Comparison of ENCODE assay signal across 20 cellular contexts in the genomic region with DNA sequence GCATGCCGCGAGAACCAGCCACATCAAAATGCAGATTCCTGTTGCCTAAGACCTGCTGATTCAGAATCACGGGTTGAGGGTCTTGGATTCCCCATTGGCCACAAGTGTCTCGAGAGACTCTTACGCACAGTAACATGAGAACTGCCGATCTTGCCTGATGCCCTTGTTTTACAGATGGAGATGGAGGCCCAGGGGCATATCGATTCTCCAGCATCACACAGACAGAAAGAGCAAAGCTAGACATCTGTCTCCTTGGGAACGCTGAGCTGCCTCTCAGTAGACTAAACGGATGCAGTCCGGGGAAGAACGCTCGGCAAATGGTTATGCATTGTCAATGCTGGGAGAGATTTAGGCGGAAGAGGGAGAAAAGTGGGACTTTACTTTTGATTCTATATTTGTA. TPM values are rescaled to one million over a fixed set of nuclear protein-coding genes. Genes with fewer than 3 reads are reported as not detected.
"Had no signal": no experiment of that assay in that cellular context is flagged by ENCODE, and none has a peak within 500 bp of the region (broad histone marks: within the 10 kb centered on the region; RNA-seq: fewer than 3 reads in every experiment).

No MANE protein-coding gene starts in this region.

- H3K4me1 ChIP-seq: right atrium auricular region had no signal

- ATAC-seq: activated T-helper 17 cell treated with anti-CD3 and anti-CD28 coated beads, Interleukin-2, amount 50 U/mL, for 72 hours; left ventricle myocardium superior; natural killer cell treated with Interleukin-12 subunit alpha and Interleukin-12 subunit beta and Interleukin-15 and Interleukin-18, amount 100 ng/mL, for 72 hours had no signal

- H3K4me3 Mint-ChIP-seq: activated T-helper 17 cell treated with anti-CD3 and anti-CD28 coated beads, Interleukin-2, amount 50 U/mL, for 72 hours; memory B cell; natural killer cell treated with Interleukin-12 subunit alpha and Interleukin-12 subunit beta and Interleukin-15 and Interleukin-18, amount 100 ng/mL, for 72 hours; type B pancreatic cell had no signal

- H3K27ac Mint-ChIP-seq: activated T-helper 17 cell treated with anti-CD3 and anti-CD28 coated beads, Interleukin-2, amount 50 U/mL, for 72 hours; memory B cell; natural killer cell treated with Interleukin-12 subunit alpha and Interleukin-12 subunit beta and Interleukin-15 and Interleukin-18, amount 100 ng/mL, for 72 hours; type B pancreatic cell had no signal

- H3K4me3 ChIP-seq: hepatocyte, right atrium auricular region, smooth muscle cell had no signal

- H3K9me3 ChIP-seq: right atrium auricular region had no signal

- DNase-seq: activated CD4-positive, alpha-beta T cell treated with anti-CD3 and anti-CD28 coated beads for 1 hour; activated CD4-positive, alpha-beta T cell treated with anti-CD3 and anti-CD28 coated beads, Interleukin-2, amount 50 U/mL, for 4 hours; activated naive CD4-positive, alpha-beta T cell treated with Interleukin-2 at 50 U/mL for 16 hours; activated T-cell treated with anti-CD3 and anti-CD28 coated beads for 4 hours; cerebellar nuclear complex; dermis blood vessel endothelial cell; left ventricle myocardium superior; stimulated activated CD4-positive, alpha-beta T cell treated with anti-CD3 and anti-CD28 coated beads, Interleukin-4, amount 100 ng/mL, for 4 hours; stimulated activated CD8-positive, alpha-beta memory T cell treated with anti-CD3 and anti-CD28 coated beads, Interleukin-4, amount 100 ng/mL, for 48 hours; stimulated activated naive CD4-positive, alpha-beta T cell treated with Interleukin-2 at 50 U/mL for 16 hours; substantia nigra had no signal

- H3K36me3 Mint-ChIP-seq: natural killer cell treated with Interleukin-12 subunit alpha and Interleukin-12 subunit beta and Interleukin-15 and Interleukin-18, amount 100 ng/mL, for 72 hours; type B pancreatic cell had no signal

- H3K4me1 Mint-ChIP-seq: activated T-helper 17 cell treated with anti-CD3 and anti-CD28 coated beads, Interleukin-2, amount 50 U/mL, for 72 hours; memory B cell had no signal

- H3K36me3 ChIP-seq: right atrium auricular region had no signal

- H3K27me3 ChIP-seq: hepatocyte, right atrium auricular region had no signal

- H3K27ac ChIP-seq: epithelial cell of prostate, hepatocyte, right atrium auricular region had no signal

RNA-seq across cellular contexts. Expression of a gene that starts 5.4 kb away (rescaled TPM):
- total RNA-seq: activated T-helper 17 cell treated with anti-CD3 and anti-CD28 coated beads, Interleukin-2, amount 50 U/mL, for 72 hours; hepatocyte; kidney epithelial cell had no signal
- polyA plus RNA-seq: hepatocyte, smooth muscle cell had no signal
